9 cellular contexts compared by ENCODE assay signal in genomic region chr5:90575712-90576111, GRCh38. TPM values are rescaled to one million over a fixed set of nuclear protein-coding genes. Genes with fewer than 3 reads are reported as not detected.
"Had no signal": no experiment of that assay in that cellular context is flagged by ENCODE, and none has a peak within 500 bp of the region (broad histone marks: within the 10 kb centered on the region; RNA-seq: fewer than 3 reads in every experiment).

No MANE protein-coding gene starts in this region.

- H3K4me3 Mint-ChIP-seq: H9, IgD-negative memory B cell had no signal

- H3K9ac ChIP-seq: GM23248 had no signal

- ATAC-seq: HepG2 had no signal

- H3K4me1 Mint-ChIP-seq: IgD-negative memory B cell had no signal

- H3K27ac Mint-ChIP-seq: IgD-negative memory B cell had no signal

- H2AFZ ChIP-seq: GM23248 had no signal

- H3K4me3 ChIP-seq: GM23248 had no signal

- H3K27ac ChIP-seq: GM23248, HL-60 had no signal

- DNase-seq: GM23248, GOT3, H9, HCEC 1CT, KG1 had no signal

- H3K36me3 Mint-ChIP-seq: IgD-negative memory B cell had no signal

- FAIRE-seq: H54, HepG2 had no signal

RNA-seq across cellular contexts. Expression of gene ADGRV1, which starts 17.1 kb away (rescaled TPM):
- total RNA-seq: GM23248 had no signal
- polyA plus RNA-seq: GM23248, IgD-negative memory B cell had no signal
